23 cellular contexts compared by ENCODE assay signal in the genomic region with DNA sequence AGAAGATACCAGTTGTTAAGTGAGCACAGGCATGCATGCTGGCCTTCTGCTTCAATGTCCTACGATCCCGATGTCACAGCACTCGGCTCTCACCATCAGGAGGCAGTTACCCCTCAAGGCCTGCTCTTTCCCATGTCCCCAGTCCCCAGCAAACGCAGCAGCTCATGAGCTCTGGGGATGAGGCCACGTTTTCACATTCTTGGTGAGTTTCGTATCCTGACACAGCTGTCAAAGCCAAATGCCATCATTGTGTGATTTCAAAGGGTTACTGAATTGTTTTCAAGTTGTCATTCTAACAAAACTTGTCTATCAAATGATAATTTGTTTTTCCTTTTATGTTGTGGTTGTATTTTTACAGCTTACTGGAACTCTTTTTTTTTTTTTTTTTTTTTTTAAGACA.
"Had no signal": no experiment of that assay in that cellular context is flagged by ENCODE, and none has a peak within 500 bp of the region (broad histone marks: within the 10 kb centered on the region; RNA-seq: fewer than 3 reads in every experiment).

No MANE protein-coding gene starts in this region.

- H2AFZ ChIP-seq: parathyroid adenoma had no signal

- H3K27ac Mint-ChIP-seq: dendritic cell treated with granulocyte-macrophage colony-stimulating factor and Interleukin-4, amounts not matched to agents 40 ng/mL and 50 ng/mL, for 4 days; naive thymus-derived CD4-positive, alpha-beta T cell; nephron; progenitor cell of endocrine pancreas; stimulated activated naive CD8-positive, alpha-beta T cell treated with anti-CD3 and anti-CD28 coated beads, Interleukin-15, amount 100 ng/mL, for 72 hours had no signal

- ATAC-seq: left ventricle myocardium superior; lower lobe of right lung; mucosa of descending colon; naive thymus-derived CD4-positive, alpha-beta T cell; sciatic nerve; stimulated activated naive CD8-positive, alpha-beta T cell treated with anti-CD3 and anti-CD28 coated beads, Interleukin-15, amount 100 ng/mL, for 72 hours had no signal

- H3K27ac ChIP-seq: colonic mucosa, esophagus squamous epithelium, lower lobe of right lung, parathyroid adenoma, right atrium auricular region, thyroid gland, upper lobe of left lung had no signal

- H3K36me3 ChIP-seq: colonic mucosa, esophagus squamous epithelium, lower lobe of right lung, right atrium auricular region, thyroid gland, upper lobe of left lung had no signal

- H3K4me3 ChIP-seq: colonic mucosa, esophagus squamous epithelium, lower lobe of right lung, mucosa of descending colon, right atrium auricular region, thyroid gland, upper lobe of left lung had no signal

- H3K9ac ChIP-seq: parathyroid adenoma had no signal

- DNase-seq: colonic mucosa; effector CD8-positive, alpha-beta T cell; erythroblast; esophagus squamous epithelium; foreskin melanocyte; glutamatergic neuron; left ventricle myocardium superior; lower lobe of right lung; mucosa of descending colon; naive thymus-derived CD4-positive, alpha-beta T cell; stimulated activated CD4-positive, alpha-beta T cell treated with anti-CD3 and anti-CD28 coated beads, Interleukin-4, amount 100 ng/mL, for 1 hour; stimulated activated CD8-positive, alpha-beta memory T cell treated with anti-CD3 and anti-CD28 coated beads, Interleukin-4, amount 100 ng/mL, for 48 hours; stimulated activated naive CD4-positive, alpha-beta T cell; stimulated activated naive CD8-positive, alpha-beta T cell treated with anti-CD3 and anti-CD28 coated beads, Interleukin-15, amount 100 ng/mL, for 72 hours; thyroid gland; upper lobe of left lung had no signal

- H3K4me1 ChIP-seq: colonic mucosa, esophagus squamous epithelium, lower lobe of right lung, parathyroid adenoma, right atrium auricular region, thyroid gland, upper lobe of left lung had no signal

- H3K4me1 Mint-ChIP-seq: central memory CD8-positive, alpha-beta T cell; naive thymus-derived CD4-positive, alpha-beta T cell; nephron; stimulated activated naive CD8-positive, alpha-beta T cell treated with anti-CD3 and anti-CD28 coated beads, Interleukin-15, amount 100 ng/mL, for 72 hours had no signal

- H3K27me3 ChIP-seq: colonic mucosa, right atrium auricular region, thyroid gland, upper lobe of left lung had no signal

- H3K9me3 Mint-ChIP-seq: central memory CD8-positive, alpha-beta T cell; dendritic cell treated with granulocyte-macrophage colony-stimulating factor and Interleukin-4, amounts not matched to agents 40 ng/mL and 50 ng/mL, for 4 days; stimulated activated naive CD8-positive, alpha-beta T cell treated with anti-CD3 and anti-CD28 coated beads, Interleukin-15, amount 100 ng/mL, for 72 hours had no signal

- H3K36me3 Mint-ChIP-seq: naive thymus-derived CD4-positive, alpha-beta T cell had no signal

- H3K9me3 ChIP-seq: colonic mucosa, esophagus squamous epithelium, lower lobe of right lung, mucosa of descending colon, right atrium auricular region, thyroid gland, upper lobe of left lung had no signal

- H3K4me3 Mint-ChIP-seq: central memory CD8-positive, alpha-beta T cell; dendritic cell treated with granulocyte-macrophage colony-stimulating factor and Interleukin-4, amounts not matched to agents 40 ng/mL and 50 ng/mL, for 4 days; naive thymus-derived CD4-positive, alpha-beta T cell; nephron; stimulated activated naive CD8-positive, alpha-beta T cell treated with anti-CD3 and anti-CD28 coated beads, Interleukin-15, amount 100 ng/mL, for 72 hours had no signal

- H3K79me2 ChIP-seq: parathyroid adenoma had no signal
